7 cellular contexts compared by ENCODE assay signal in genomic region chr19:2923510-2923909, GRCh38. TPM values are rescaled to one million over a fixed set of nuclear protein-coding genes. Genes with fewer than 3 reads are reported as not detected.
DNase-seq lines count a peak whose midpoint lies in the region; ATAC-seq, FAIRE-seq and TF ChIP-seq lines count a peak whose summit lies in the region.
"Had no signal": no experiment of that assay in that cellular context is flagged by ENCODE, and none has a peak within 500 bp of the region (broad histone marks: within the 10 kb centered on the region; RNA-seq: fewer than 3 reads in every experiment).

No MANE protein-coding gene starts in this region.

- WGBS in endodermal cell (ENCODE audit: insufficient coverage in 1 of 2, insufficient read length in 1 of 2), 2 experiments = 85 to 88% methylated on average over 4 of the region's 4 CpGs

- no peaks in the 10 kb centered on the region for H4K20me1 ChIP-seq in astrocyte (ENCODE audit: insufficient read depth, low read length)

- POLR2A ChIA-PET in T-cell (lab: Charles Lee) = interaction anchor here in 1 of 2 donors (0.6 kb wide), 1 partner anchor 373 kb away, joined by 9 read pairs; no protein-coding TSS in a partner anchor

- no peaks in the 10 kb centered on the region for H3K27me3 ChIP-seq in astrocyte (ENCODE audit: insufficient read depth, low read length)
- H3K27me3 ChIP-seq in endodermal cell (ENCODE audit: control insufficient read depth, insufficient read depth, low read length, poor library complexity, severe bottlenecking) = no peaks in the 10 kb centered on the region

- DNase-seq in HS-5 (ENCODE audit: low read depth) (peak; percentile 78), astrocyte (ENCODE audit: low read depth) (peak; percentile 20), pons (ENCODE audit: low spot score) (peak; percentile 26), T-cell (no peak), endodermal cell (no peak)
- DNase-seq: nephron progenitor cell had no signal

- H3K27me3 Mint-ChIP-seq in astrocyte (ENCODE audit: low read depth, unreplicated experiment) (peaks cover 9% of the 10 kb centered on the region), T-cell (no peaks in the 10 kb centered on the region), endodermal cell (ENCODE audit: insufficient read depth) (no peaks in the 10 kb centered on the region)

- FAIRE-seq in astrocyte (lab: Jason Lieb, UNC) = no peak

- peaks cover 14% of the 10 kb centered on the region for H3K9me3 Mint-ChIP-seq in astrocyte (ENCODE audit: unreplicated experiment)
- no peaks in the 10 kb centered on the region for H3K9me3 Mint-ChIP-seq in T-cell
- peaks cover 31% of the 10 kb centered on the region for H3K9me3 Mint-ChIP-seq in endodermal cell

- no peak for ATAC-seq in T-cell (replicated peaks in 1 of 4)
- no peak for ATAC-seq in HG03457 (IDR thresholded peaks at IDR 0.05; ENCODE audit: unreplicated experiment)

- H3K36me3 ChIP-seq in astrocyte (ENCODE audit: insufficient read depth, low read length) (no peaks in the 10 kb centered on the region), endodermal cell (ENCODE audit: control insufficient read depth, insufficient read depth, low read length) (peaks cover 14% of the 10 kb centered on the region)

- H3K4me1 ChIP-seq in astrocyte (ENCODE audit: insufficient read depth, low read length) (no peaks in the 10 kb centered on the region), endodermal cell (ENCODE audit: control insufficient read depth, insufficient read depth, low read length) (peaks cover 3% of the 10 kb centered on the region)

- no peak overlapping the region for H3K4me2 ChIP-seq in astrocyte (ENCODE audit: low read length)

- no peak overlapping the region for H3K9ac ChIP-seq in astrocyte (ENCODE audit: low read length)
- no peak overlapping the region for H3K9ac ChIP-seq in endodermal cell (ENCODE audit: extremely low read depth, low read length, poor library complexity, severe bottlenecking)

- no peaks in the 10 kb centered on the region for H3K79me2 ChIP-seq in astrocyte (ENCODE audit: insufficient read depth, low read length)

- no peak overlapping the region for H2AFZ ChIP-seq in astrocyte (ENCODE audit: low read depth, low read length)

- CTCF ChIA-PET in T-cell (lab: Charles Lee) = no interaction called here

- H3K4me1 Mint-ChIP-seq in astrocyte (ENCODE audit: low read depth, unreplicated experiment) (no peaks in the 10 kb centered on the region), T-cell (no peaks in the 10 kb centered on the region), endodermal cell (peaks cover 10% of the 10 kb centered on the region)
- H3K4me1 Mint-ChIP-seq: nephron progenitor cell had no signal

- no peak overlapping the region for H3K4me3 Mint-ChIP-seq in astrocyte (ENCODE audit: unreplicated experiment)
- no peak overlapping the region for H3K4me3 Mint-ChIP-seq in T-cell
- H3K4me3 Mint-ChIP-seq in endodermal cell = no peak overlapping the region
- H3K4me3 Mint-ChIP-seq: nephron progenitor cell had no signal

- TF ChIP-seq CTCF in astrocyte (IDR thresholded peaks at IDR 0.05; ENCODE audit: insufficient read depth, low read depth, low read length) (no peak), endodermal cell (conservative IDR thresholded peaks at IDR 0.05) (no peak)

- no peaks in the 10 kb centered on the region for H3K36me3 Mint-ChIP-seq in astrocyte (ENCODE audit: low read depth, unreplicated experiment)
- peaks cover 7% of the 10 kb centered on the region for H3K36me3 Mint-ChIP-seq in T-cell
- peaks cover 19% of the 10 kb centered on the region for H3K36me3 Mint-ChIP-seq in endodermal cell (ENCODE audit: low read depth)

- no peak overlapping the region for H3K27ac ChIP-seq in astrocyte (ENCODE audit: low read depth, low read length)
- H3K27ac ChIP-seq in endodermal cell (ENCODE audit: low read depth, low read length) = no peak overlapping the region

- H3K9me3 ChIP-seq in astrocyte (ENCODE audit: insufficient read depth, low read depth, low read length) (peaks cover 13% of the 10 kb centered on the region), endodermal cell (ENCODE audit: control insufficient read depth, low read length) (peaks cover 9% of the 10 kb centered on the region)

- no peak overlapping the region for H3K27ac Mint-ChIP-seq in astrocyte (ENCODE audit: unreplicated experiment)
- no peak overlapping the region for H3K27ac Mint-ChIP-seq in T-cell
- no peak overlapping the region for H3K27ac Mint-ChIP-seq in endodermal cell
- H3K27ac Mint-ChIP-seq: nephron progenitor cell had no signal

- no peak overlapping the region for H3K4me3 ChIP-seq in astrocyte (ENCODE audit: insufficient read depth, low read depth, low read length)
- no peak overlapping the region for H3K4me3 ChIP-seq in endodermal cell (ENCODE audit: low read length)

RNA-seq across cellular contexts. Expression of gene ZNF77, which starts 21.3 kb away (rescaled TPM):
- 1.4 and 1.5 TPM in 2 replicates for total RNA-seq in astrocyte
- 1 to 10 TPM; 4.1 to 6.5 (median 4.8) TPM for total RNA-seq in T-cell
- total RNA-seq in endodermal cell = 1 to 10 TPM; 4.6 to 7.1 TPM
- polyA plus RNA-seq in endodermal cell (2013, experiment 1 of 2) = 8.7 TPM
- polyA plus RNA-seq in endodermal cell (2013, experiment 2 of 2) = 9.9 TPM

RNA-seq across cellular contexts. Expression of gene ZNF57, which starts 22.8 kb away (rescaled TPM):
- not detected in 2 replicates for total RNA-seq in astrocyte
- 1 to 10 TPM; 2.7 to 6.0 (median 3.7) TPM for total RNA-seq in T-cell
- total RNA-seq in endodermal cell = 1 to 10 TPM; 4.3 to 5.0 TPM
- polyA plus RNA-seq in endodermal cell (2013, experiment 1 of 2) = 4.1 TPM
- 4.2 TPM for polyA plus RNA-seq in endodermal cell (2013, experiment 2 of 2)

RNA-seq across cellular contexts. Expression of gene TLE6, which starts 53.9 kb away (rescaled TPM):
- 0.11 TPM in 1 of 2 replicates, not detected in the other for total RNA-seq in astrocyte
- under 1 TPM in 3 of 5 donors, not detected in 2; 0.36 to 0.61 (median 0.50) TPM for total RNA-seq in T-cell
- total RNA-seq in endodermal cell = 10 to 100 TPM; 13.7 to 17.3 TPM
- polyA plus RNA-seq in endodermal cell (2013, experiment 1 of 2) = 1.2 TPM
- polyA plus RNA-seq in endodermal cell (2013, experiment 2 of 2) = 1.3 TPM

RNA-seq across cellular contexts. Expression of gene ZNF556, which starts 56.4 kb away (rescaled TPM):
- total RNA-seq in astrocyte (not detected in 2 replicates), T-cell (not detected), endodermal cell (not detected)
- 0.04 TPM for polyA plus RNA-seq in endodermal cell (2013, experiment 1 of 2)
- polyA plus RNA-seq in endodermal cell (2013, experiment 2 of 2) = 0.04 TPM

Comparison
In these comparisons a context has a peak if more than half of its experiments do, and no peak if none do; other contexts are left out.
1. DNase-seq: peak in HS-5 (single experiment), astrocyte (single experiment) and pons (single experiment); none in T-cell (0 of 34) and endodermal cell (single experiment).
2. RNA of gene TLE6, which starts 53.9 kb away (total RNA-seq): 13.7 to 17.3 TPM in endodermal cell; 0.36 to 0.61 TPM in T-cell and 0.11 TPM in astrocyte; every median in the first group is over 4 times any median in the second.